In genomic region chr10:129501652-129502436, GRCh38 we compare ENCODE assay signal across 13 cellular contexts. TPM values are rescaled to one million over a fixed set of nuclear protein-coding genes. Genes with fewer than 3 reads are reported as not detected.
DNase-seq lines count a peak whose midpoint lies in the region; ATAC-seq and TF ChIP-seq lines count a peak whose summit lies in the region.
"Had no signal": no experiment of that assay in that cellular context is flagged by ENCODE, and none has a peak within 500 bp of the region (broad histone marks: within the 10 kb centered on the region; RNA-seq: fewer than 3 reads in every experiment).

No MANE protein-coding gene starts in this region.

- H3F3A ChIP-seq in SK-N-SH (replicated peaks; ENCODE audit: insufficient read depth) = no peaks in the 10 kb centered on the region

- peak; percentile 93 for ATAC-seq in GM19043 (IDR thresholded peaks at IDR 0.05; ENCODE audit: low read depth, unreplicated experiment)
- peak; percentile 88 for ATAC-seq in HG02610 (IDR thresholded peaks at IDR 0.05; ENCODE audit: unreplicated experiment)
- peak; percentile 89 for ATAC-seq in HG03520 (IDR thresholded peaks at IDR 0.05; ENCODE audit: unreplicated experiment)
- peak; percentile 67 to 96 for ATAC-seq in naive B cell (ENCODE audit: low read depth in 2 of 2)

- TF ChIP-seq CTCF in SK-N-SH (IDR thresholded peaks at IDR 0.05) (no peak), left ventricle myocardium inferior (IDR thresholded peaks at IDR 0.05; ENCODE audit: borderline replicate concordance) (no peak)

- H3K4me3 ChIP-seq in SK-N-SH (ENCODE audit: low read depth in 2 of 2, low read length in 1 of 2) (no peak overlapping the region), left ventricle myocardium inferior (no peak overlapping the region)
- H3K4me3 ChIP-seq: ascending aorta had no signal

- TF ChIP-seq RAD21 in SK-N-SH (IDR thresholded peaks at IDR 0.05; ENCODE audit: low read length) = no peak

- H3K27me3 ChIP-seq in SK-N-SH (ENCODE audit: insufficient read depth) (no peaks in the 10 kb centered on the region), left ventricle myocardium inferior (ENCODE audit: low read depth) (no peaks in the 10 kb centered on the region)
- H3K27me3 ChIP-seq: ascending aorta had no signal

- peak overlapping the region in 1 of 6 donors; percentile 54 for H3K27ac Mint-ChIP-seq in naive B cell

- peaks cover 8 to 14% of the 10 kb centered on the region in 2 donors for H3K36me3 Mint-ChIP-seq in naive B cell

- H3K4me1 Mint-ChIP-seq in naive B cell = peaks cover 28 to 43% (median 40%) of the 10 kb centered on the region in 3 donors

- H4K20me1 ChIP-seq in SK-N-SH (ENCODE audit: insufficient read depth) = no peaks in the 10 kb centered on the region

- H3K4me1 ChIP-seq in SK-N-SH (ENCODE audit: control insufficient read depth in 1 of 2, insufficient read depth in 2 of 2, low read depth in 1 of 2, low read length in 1 of 2) (peaks cover 0 to 11% of the 10 kb centered on the region in 2 experiments; a peak in 1 of 4 replicates), left ventricle myocardium inferior (no peaks in the 10 kb centered on the region)
- H3K4me1 ChIP-seq: ascending aorta had no signal

- H3K9me3 ChIP-seq in SK-N-SH = 0 out of 2 replicates have a peak, but pooled peaks cover 3% of the 10 kb centered on the region
- no peaks in the 10 kb centered on the region for H3K9me3 ChIP-seq in left ventricle myocardium inferior (replicated peaks)
- H3K9me3 ChIP-seq: ascending aorta had no signal

- H2AFZ ChIP-seq in SK-N-SH (ENCODE audit: low read depth) = no peak overlapping the region

- peak overlapping the region in 1 of 8 donors; percentile 1 for H3K4me3 Mint-ChIP-seq in naive B cell

- no peaks in the 10 kb centered on the region for H3K27me3 Mint-ChIP-seq in naive B cell

- H3K27ac ChIP-seq in SK-N-SH (ENCODE audit: low read depth in 2 of 2, low read length in 1 of 2) = no peak overlapping the region
- no peak overlapping the region for H3K27ac ChIP-seq in left ventricle myocardium inferior (replicated peaks)
- H3K27ac ChIP-seq: ascending aorta had no signal

- no peaks in the 10 kb centered on the region for H3K79me2 ChIP-seq in SK-N-SH (ENCODE audit: insufficient read depth)

- H3K9ac ChIP-seq in SK-N-SH = no peak overlapping the region

- no peak for TF ChIP-seq EP300 in SK-N-SH (IDR thresholded peaks at IDR 0.05; ENCODE audit: borderline replicate concordance in 1 of 2, low read depth in 1 of 2, low read length in 1 of 2)

- intact Hi-C loops in left ventricle myocardium inferior (cut with micrococcal nuclease) = no loop called here

- POLR2A ChIA-PET in SK-N-SH (lab: Yijun Ruan, JAX) = no interaction called here

- no peaks in the 10 kb centered on the region for H3K36me3 ChIP-seq in SK-N-SH (replicated peaks in 1 of 2; ENCODE audit: control insufficient read depth in 1 of 2, insufficient read depth in 2 of 2, low read length in 1 of 2)
- H3K36me3 ChIP-seq in left ventricle myocardium inferior = peaks cover 4% of the 10 kb centered on the region

- 65% methylated on average over 14 of the region's 18 CpGs for WGBS in SK-N-SH (ENCODE audit: low lambda C conversion rate)

- peaks cover 0 to 7% (median 3%) of the 10 kb centered on the region in 7 donors for H3K9me3 Mint-ChIP-seq in naive B cell

- DNase-seq in naive B cell = peak; percentile 17
- no peak for DNase-seq in stimulated activated CD4-positive, alpha-beta T cell treated with anti-CD3 and anti-CD28 coated beads, Interleukin-4, amount 100 ng/mL, for 24 hours
- no peak for DNase-seq in KG1 (lab: John Stamatoyannopoulos, UW)
- no peak for DNase-seq in SK-N-SH
- DNase-seq in left ventricle myocardium inferior = no peak
- DNase-seq: activated CD4-positive, alpha-beta T cell treated with anti-CD3 and anti-CD28 coated beads for 48 hours; DMS153; NCI-H1417 treated with DMSO at 0.1 percent for 48 hours; retina had no signal

- CTCF ChIA-PET in SK-N-SH (lab: Yijun Ruan, JAX) = no interaction called here

- H3K4me2 ChIP-seq in SK-N-SH = no peak overlapping the region

- no peaks in the 10 kb centered on the region for H3K9me2 ChIP-seq in SK-N-SH

TF ChIP-seq in SK-N-SH, 30 proteins besides CTCF, POLR2A, EP300 and RAD21:
- TF ChIP-seq, protein P1, sequence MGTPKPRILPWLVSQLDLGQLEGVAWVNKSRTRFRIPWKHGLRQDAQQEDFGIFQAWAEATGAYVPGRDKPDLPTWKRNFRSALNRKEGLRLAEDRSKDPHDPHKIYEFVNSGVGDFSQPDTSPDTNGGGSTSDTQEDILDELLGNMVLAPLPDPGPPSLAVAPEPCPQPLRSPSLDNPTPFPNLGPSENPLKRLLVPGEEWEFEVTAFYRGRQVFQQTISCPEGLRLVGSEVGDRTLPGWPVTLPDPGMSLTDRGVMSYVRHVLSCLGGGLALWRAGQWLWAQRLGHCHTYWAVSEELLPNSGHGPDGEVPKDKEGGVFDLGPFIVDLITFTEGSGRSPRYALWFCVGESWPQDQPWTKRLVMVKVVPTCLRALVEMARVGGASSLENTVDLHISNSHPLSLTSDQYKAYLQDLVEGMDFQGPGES (IDR thresholded peaks at IDR 0.05; ENCODE audit: low read depth, low read length) = no peak
- TF ChIP-seq CHD2 (IDR thresholded peaks at IDR 0.05; ENCODE audit: low read length, partially characterized antibody) (no peak), TCF12 (IDR thresholded peaks at IDR 0.05) (no peak), FOXJ3 (CRISPR knock-in tag; IDR thresholded peaks at IDR 0.05) (no peak), EZH2phosphoT487 (IDR thresholded peaks at IDR 0.05; ENCODE audit: borderline replicate concordance, low read depth) (no peak), REST (IDR thresholded peaks at IDR 0.05; ENCODE audit: low read depth, low read length) (no peak), JUND (IDR thresholded peaks at IDR 0.05) (no peak), FOSL2 (IDR thresholded peaks at IDR 0.05; ENCODE audit: borderline replicate concordance, low read depth) (no peak), POLR2AphosphoS5 (IDR thresholded peaks at IDR 0.05; ENCODE audit: low read depth, low read length) (no peak), SMC3 (IDR thresholded peaks at IDR 0.05; ENCODE audit: low read depth, low read length) (no peak)
- TF ChIP-seq, protein P2, sequence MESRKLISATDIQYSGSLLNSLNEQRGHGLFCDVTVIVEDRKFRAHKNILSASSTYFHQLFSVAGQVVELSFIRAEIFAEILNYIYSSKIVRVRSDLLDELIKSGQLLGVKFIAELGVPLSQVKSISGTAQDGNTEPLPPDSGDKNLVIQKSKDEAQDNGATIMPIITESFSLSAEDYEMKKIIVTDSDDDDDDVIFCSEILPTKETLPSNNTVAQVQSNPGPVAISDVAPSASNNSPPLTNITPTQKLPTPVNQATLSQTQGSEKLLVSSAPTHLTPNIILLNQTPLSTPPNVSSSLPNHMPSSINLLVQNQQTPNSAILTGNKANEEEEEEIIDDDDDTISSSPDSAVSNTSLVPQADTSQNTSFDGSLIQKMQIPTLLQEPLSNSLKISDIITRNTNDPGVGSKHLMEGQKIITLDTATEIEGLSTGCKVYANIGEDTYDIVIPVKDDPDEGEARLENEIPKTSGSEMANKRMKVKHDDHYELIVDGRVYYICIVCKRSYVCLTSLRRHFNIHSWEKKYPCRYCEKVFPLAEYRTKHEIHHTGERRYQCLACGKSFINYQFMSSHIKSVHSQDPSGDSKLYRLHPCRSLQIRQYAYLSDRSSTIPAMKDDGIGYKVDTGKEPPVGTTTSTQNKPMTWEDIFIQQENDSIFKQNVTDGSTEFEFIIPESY (IDR thresholded peaks at IDR 0.05; ENCODE audit: borderline replicate concordance, low read depth) = no peak

RNA-seq across cellular contexts. Expression of gene MGMT, which starts 34.8 kb away (rescaled TPM):
- polyA plus RNA-seq in naive B cell (ENCODE audit: low read depth in 6 of 6) = 10 to 100 TPM; 29.3 to 46.2 (median 38.2) TPM
- polyA plus RNA-seq in SK-N-SH (2012; rRNA removed) = 8.7 and 10.8 TPM in 2 replicates
- polyA plus RNA-seq in SK-N-SH (2012; cell fraction: cytosol; rRNA removed) = 6.2 and 7.8 TPM in 2 replicates
- 6.5 and 10.0 TPM in 2 replicates for polyA plus RNA-seq in SK-N-SH (2012; cell fraction: nucleus; rRNA removed)
- 15.4 TPM for total RNA-seq in left ventricle myocardium inferior
